27 cellular contexts compared by ENCODE assay signal in genomic region chr1:204230211-204230610, GRCh38. TPM values are rescaled to one million over a fixed set of nuclear protein-coding genes. Genes with fewer than 3 reads are reported as not detected.
DNase-seq lines count a peak whose midpoint lies in the region; ATAC-seq lines count a peak whose summit lies in the region.
"Had no signal": no experiment of that assay in that cellular context is flagged by ENCODE, and none has a peak within 500 bp of the region (broad histone marks: within the 10 kb centered on the region; RNA-seq: fewer than 3 reads in every experiment).

No MANE protein-coding gene starts in this region.

- no peak overlapping the region for H4K91ac ChIP-seq in neuronal stem cell (ENCODE audit: low read depth, low read length, poor library complexity)

- H2BK5ac ChIP-seq in neuronal stem cell (ENCODE audit: low read length) = no peak overlapping the region

- H3K9ac ChIP-seq in neuronal stem cell (ENCODE audit: low read depth, low read length, poor library complexity) = no peak overlapping the region
- H3K9ac ChIP-seq: BLaER1 had no signal

- WGBS in right cardiac atrium = 95% methylated on average over 14 of the region's 14 CpGs
- no CpG with 5 or more reads among the region's 14 CpGs for WGBS in neuronal stem cell (ENCODE audit: extremely low coverage in 2 of 2, insufficient read length in 2 of 2, insufficient replicate concordance in 1 of 2), 2 donors

- no peak overlapping the region for H2BK12ac ChIP-seq in neuronal stem cell (ENCODE audit: low read length)

- peaks cover 0 to 45% of the 10 kb centered on the region in 2 donors for H3K36me3 ChIP-seq in neuronal stem cell (replicated peaks in 1 of 2; ENCODE audit: control insufficient read depth in 2 of 2, insufficient read depth in 2 of 2, low read length in 2 of 2)
- H3K36me3 ChIP-seq: BLaER1 had no signal

- DNase-seq in cardiac septum (ENCODE audit: low spot score) (peak; percentile 51), right cardiac atrium (no peak), neuronal stem cell (ENCODE audit: low spot score) (no peak), 8988T (no peak)
- DNase-seq: ACHN; BE2C; C1 segment of cervical spinal cord; CD4-positive, alpha-beta memory T cell; CD4-positive, CD25-positive, alpha-beta regulatory T cell; CD8-positive, alpha-beta memory T cell; COR-L47; DMS 273 treated with DMSO at 0.1 percent for 48 hours; DMS153; DMS53; DMS79; DND-41; EL; GDM1 had no signal

- no peak overlapping the region for H2AK5ac ChIP-seq in neuronal stem cell (ENCODE audit: low read depth, low read length)

- no peak overlapping the region for H2BK120ac ChIP-seq in neuronal stem cell (ENCODE audit: low read depth, low read length)

- no peaks in the 10 kb centered on the region for H3K9me3 ChIP-seq in right cardiac atrium (ENCODE audit: control insufficient read depth, low read length)
- no peaks in the 10 kb centered on the region for H3K9me3 ChIP-seq in neuronal stem cell (replicated peaks in 1 of 2; ENCODE audit: control insufficient read depth in 2 of 2, insufficient read depth in 1 of 2, low read depth in 1 of 2, low read length in 2 of 2)
- H3K9me3 ChIP-seq: BE2C, BLaER1 had no signal

- no peak overlapping the region for H3K4ac ChIP-seq in neuronal stem cell (ENCODE audit: low read length)

- H3K27me3 ChIP-seq in right cardiac atrium (ENCODE audit: control insufficient read depth, insufficient read depth) = no peaks in the 10 kb centered on the region
- no peaks in the 10 kb centered on the region for H3K27me3 ChIP-seq in neuronal stem cell (ENCODE audit: control insufficient read depth in 3 of 3, insufficient read depth in 3 of 3, low read depth in 1 of 3, low read length in 3 of 3)
- H3K27me3 ChIP-seq: BE2C, BLaER1 had no signal

- H3K18ac ChIP-seq in neuronal stem cell (ENCODE audit: low read length) = no peak overlapping the region

- H4K8ac ChIP-seq in neuronal stem cell (ENCODE audit: low read depth, low read length) = no peak overlapping the region

- no peaks in the 10 kb centered on the region for H3K79me1 ChIP-seq in neuronal stem cell (ENCODE audit: low read depth, low read length)

- H3K14ac ChIP-seq in neuronal stem cell (ENCODE audit: low read length) = no peak overlapping the region

- H3K4me3 ChIP-seq in right cardiac atrium (ENCODE audit: low read length) (no peak overlapping the region), neuronal stem cell (ENCODE audit: low read length in 2 of 2) (no peak overlapping the region)
- H3K4me3 ChIP-seq: BLaER1, GM12878 had no signal

- peak overlapping the region; percentile 6 for H3K23ac ChIP-seq in neuronal stem cell (ENCODE audit: low read depth, low read length, poor library complexity)

- no peak overlapping the region for H3K4me2 ChIP-seq in neuronal stem cell (ENCODE audit: insufficient read depth, low read length, poor library complexity, severe bottlenecking)

- H3K4me1 ChIP-seq in right cardiac atrium (ENCODE audit: control insufficient read depth, insufficient read depth, low read length) (no peaks in the 10 kb centered on the region), neuronal stem cell (ENCODE audit: control insufficient read depth in 2 of 2, insufficient read depth in 1 of 2, low read depth in 1 of 2, low read length in 2 of 2) (no peaks in the 10 kb centered on the region)
- H3K4me1 ChIP-seq: BE2C had no signal

- H2BK15ac ChIP-seq in neuronal stem cell (ENCODE audit: low read length) = no peak overlapping the region

- ATAC-seq in right cardiac atrium (no peak), HG02938 (IDR thresholded peaks at IDR 0.05; ENCODE audit: unreplicated experiment) (no peak)
- ATAC-seq: GM12878 had no signal

- intact Hi-C loops in cardiac septum (cut with DNase I) (no loop called here), right cardiac atrium (cut with DNase I) (no loop called here)

- H3K27ac ChIP-seq in right cardiac atrium (ENCODE audit: low read length) (no peak overlapping the region), neuronal stem cell (replicated peaks; ENCODE audit: low read length) (no peak overlapping the region)
- H3K27ac ChIP-seq: 22Rv1, BLaER1 had no signal

- no peak overlapping the region for H2AFZ ChIP-seq in neuronal stem cell (ENCODE audit: low read length)

RNA-seq across cellular contexts. Expression of gene GOLT1A, which starts 16.4 kb away (rescaled TPM):
- total RNA-seq in cardiac septum = not detected
- not detected for total RNA-seq in right cardiac atrium
- polyA plus RNA-seq in right cardiac atrium = not detected
- 0.22 TPM for polyA plus RNA-seq in neuronal stem cell (2013, experiment 1 of 2)
- polyA plus RNA-seq in neuronal stem cell (2013, experiment 2 of 2) = 0.29 TPM
- total RNA-seq: A673; CD4-positive, CD25-positive, alpha-beta regulatory T cell; CD8-positive, alpha-beta memory T cell; Daoy; G401; GM12878 had no signal
- polyA plus RNA-seq: AG04450; CD14-positive monocyte; CD4-positive, CD25-positive, alpha-beta regulatory T cell; CD8-positive, alpha-beta memory T cell had no signal

RNA-seq across cellular contexts. Expression of gene KISS1, which starts 33.9 kb away (rescaled TPM):
- total RNA-seq in cardiac septum (not detected), right cardiac atrium (not detected)
- not detected for polyA plus RNA-seq in right cardiac atrium
- polyA plus RNA-seq in neuronal stem cell (2013, experiment 1 of 2) = not detected
- not detected for polyA plus RNA-seq in neuronal stem cell (2013, experiment 2 of 2)
- total RNA-seq: A673; CD4-positive, alpha-beta memory T cell; CD8-positive, alpha-beta memory T cell; G401; GM12878 had no signal
- polyA plus RNA-seq: CD14-positive monocyte; CD4-positive, alpha-beta memory T cell; CD4-positive, CD25-positive, alpha-beta regulatory T cell; CD8-positive, alpha-beta memory T cell; GM12878 had no signal
